22 cellular contexts compared by ENCODE assay signal in the genomic region with DNA sequence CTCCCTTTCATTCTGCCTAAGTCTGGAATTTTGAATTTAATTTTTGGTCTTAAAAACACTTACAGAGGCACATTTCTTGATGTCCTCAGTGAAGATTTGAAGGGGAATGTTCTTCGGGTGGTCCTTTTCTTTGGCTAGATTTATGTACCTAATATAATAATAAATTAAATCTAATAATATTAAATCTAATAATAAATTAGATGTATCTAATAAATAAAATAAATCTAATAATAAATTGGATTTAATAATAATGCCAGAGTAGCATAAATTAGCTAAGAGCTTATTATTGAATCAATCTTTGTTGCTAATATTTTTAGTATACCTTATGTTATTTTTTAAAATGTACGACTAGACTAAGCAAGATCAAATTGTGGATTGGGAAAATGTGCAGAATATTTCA. TPM values are rescaled to one million over a fixed set of nuclear protein-coding genes. Genes with fewer than 3 reads are reported as not detected.
DNase-seq lines count a peak whose midpoint lies in the region; ATAC-seq, FAIRE-seq and TF ChIP-seq lines count a peak whose summit lies in the region.
"Had no signal": no experiment of that assay in that cellular context is flagged by ENCODE, and none has a peak within 500 bp of the region (broad histone marks: within the 10 kb centered on the region; RNA-seq: fewer than 3 reads in every experiment).

No MANE protein-coding gene starts in this region.

- H3K4me3 Mint-ChIP-seq in WTC11, result no peak overlapping the region
- H3K4me3 Mint-ChIP-seq: CD14-positive monocyte; CD4-positive, alpha-beta memory T cell; CD4-positive, CD25-positive, alpha-beta regulatory T cell; CD8-positive, alpha-beta memory T cell had no signal

- H3K9me3 Mint-ChIP-seq in WTC11, result no peaks in the 10 kb centered on the region
- H3K9me3 Mint-ChIP-seq: CD14-positive monocyte; CD4-positive, alpha-beta memory T cell; CD4-positive, CD25-positive, alpha-beta regulatory T cell had no signal

- POLR2A ChIA-PET in WTC11 (lab: Charles Lee), result no interaction called here

- CTCF ChIA-PET in WTC11 (lab: Charles Lee), result no interaction called here

- no peaks in the 10 kb centered on the region for H3K36me3 Mint-ChIP-seq in WTC11
- H3K36me3 Mint-ChIP-seq: CD14-positive monocyte; CD4-positive, alpha-beta memory T cell; CD4-positive, CD25-positive, alpha-beta regulatory T cell; CD8-positive, alpha-beta memory T cell had no signal

- H3K27ac Mint-ChIP-seq in WTC11, result no peak overlapping the region; the same call in 1 of the 2 replicates
- H3K27ac Mint-ChIP-seq: CD14-positive monocyte; CD4-positive, CD25-positive, alpha-beta regulatory T cell; CD8-positive, alpha-beta memory T cell had no signal

- no peaks in the 10 kb centered on the region for H3K27me3 Mint-ChIP-seq in WTC11 (ENCODE audit: low read depth)

- ATAC-seq in WTC11 (no peak), HG03354 (IDR thresholded peaks at IDR 0.05; ENCODE audit: poor library complexity, severe bottlenecking, unreplicated experiment) (no peak), GM21576 (IDR thresholded peaks at IDR 0.05; ENCODE audit: unreplicated experiment) (no peak)

- DNase-seq in WTC11 (ENCODE audit: low spot score) (no peak), frontal cortex (ENCODE audit: low spot score in 2 of 2) (no peak)
- DNase-seq: ACHN; BE2C; C1 segment of cervical spinal cord; CD4-positive, alpha-beta memory T cell; CD4-positive, CD25-positive, alpha-beta regulatory T cell; CD8-positive, alpha-beta memory T cell; COR-L47; DMS 273 treated with DMSO at 0.1 percent for 48 hours; DMS153; DMS53; DMS79; DND-41; EL; GF-D8 had no signal

- FAIRE-seq in A204.1 (lab: Jason Lieb, UNC), result peak; percentile 34
- peak; percentile 80 for FAIRE-seq in frontal cortex (lab: Jason Lieb, UNC)
- FAIRE-seq: GM12891, GM19239 had no signal

- H3K4me1 Mint-ChIP-seq in WTC11, result peaks cover 10% of the 10 kb centered on the region; the same call in 1 of the 2 replicates
- H3K4me1 Mint-ChIP-seq: CD14-positive monocyte; CD4-positive, alpha-beta memory T cell; CD4-positive, CD25-positive, alpha-beta regulatory T cell; CD8-positive, alpha-beta memory T cell had no signal

- no peak for TF ChIP-seq CTCF in WTC11 (IDR thresholded peaks at IDR 0.05)

TF ChIP-seq in WTC11, 78 proteins besides CTCF, POLR2A, EP300 and RAD21:
- TF ChIP-seq HMGA2 (CRISPR knock-in tag; IDR thresholded peaks at IDR 0.05), result peak; percentile 90
- TF ChIP-seq, protein P1, sequence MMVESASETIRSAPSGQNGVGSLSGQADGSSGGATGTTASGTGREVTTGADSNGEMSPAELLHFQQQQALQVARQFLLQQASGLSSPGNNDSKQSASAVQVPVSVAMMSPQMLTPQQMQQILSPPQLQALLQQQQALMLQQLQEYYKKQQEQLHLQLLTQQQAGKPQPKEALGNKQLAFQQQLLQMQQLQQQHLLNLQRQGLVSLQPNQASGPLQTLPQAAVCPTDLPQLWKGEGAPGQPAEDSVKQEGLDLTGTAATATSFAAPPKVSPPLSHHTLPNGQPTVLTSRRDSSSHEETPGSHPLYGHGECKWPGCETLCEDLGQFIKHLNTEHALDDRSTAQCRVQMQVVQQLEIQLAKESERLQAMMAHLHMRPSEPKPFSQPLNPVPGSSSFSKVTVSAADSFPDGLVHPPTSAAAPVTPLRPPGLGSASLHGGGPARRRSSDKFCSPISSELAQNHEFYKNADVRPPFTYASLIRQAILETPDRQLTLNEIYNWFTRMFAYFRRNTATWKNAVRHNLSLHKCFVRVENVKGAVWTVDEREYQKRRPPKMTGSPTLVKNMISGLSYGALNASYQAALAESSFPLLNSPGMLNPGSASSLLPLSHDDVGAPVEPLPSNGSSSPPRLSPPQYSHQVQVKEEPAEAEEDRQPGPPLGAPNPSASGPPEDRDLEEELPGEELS (CRISPR knock-in tag; IDR thresholded peaks at IDR 0.05), result no peak

RNA-seq across cellular contexts. Expression of a gene that starts 39.8 kb away (rescaled TPM):
- total RNA-seq in WTC11 (2021) (75.6 to 81.2 TPM (median 76.7 TPM) in 3 replicates), frontal cortex (4.9 TPM)

Comparison
In these comparisons a context has a peak if more than half of its experiments do, and no peak if none do; other contexts are left out.
1. RNA of a gene that starts 39.8 kb away (total RNA-seq): 75.6 to 81.2 TPM in WTC11; 4.9 TPM in frontal cortex (single experiment); every median in the first group is over 10 times any median in the second.